In genomic region chr4:142156246-142156645, GRCh38 we compare ENCODE assay signal across 22 cellular contexts.
"Had no signal": no experiment of that assay in that cellular context is flagged by ENCODE, and none has a peak within 500 bp of the region (broad histone marks: within the 10 kb centered on the region; RNA-seq: fewer than 3 reads in every experiment).

No MANE protein-coding gene starts in this region.

- H3K4me3 Mint-ChIP-seq: endodermal cell; naive thymus-derived CD8-positive, alpha-beta T cell; neural crest cell; stimulated activated naive B cell treated with anti-CD40 and anti-IgM and Interleukin-4, amounts not matched to agents 10 μg/mL and 1 μg/mL and 100 μg/mL, for 72 hours; stimulated activated naive CD8-positive, alpha-beta T cell treated with anti-CD3 and anti-CD28 coated beads, Interleukin-15, amount 100 ng/mL, for 72 hours had no signal

- H3K4me1 Mint-ChIP-seq: stimulated activated naive B cell treated with anti-CD40 and anti-IgM and Interleukin-4, amounts not matched to agents 10 μg/mL and 1 μg/mL and 100 μg/mL, for 72 hours; stimulated activated naive CD8-positive, alpha-beta T cell treated with anti-CD3 and anti-CD28 coated beads, Interleukin-15, amount 100 ng/mL, for 72 hours had no signal

- H3K4me1 ChIP-seq: colonic mucosa, tibial nerve, upper lobe of right lung, vagina had no signal

- H3K27me3 Mint-ChIP-seq: naive thymus-derived CD8-positive, alpha-beta T cell; stimulated activated naive B cell treated with anti-CD40 and anti-IgM and Interleukin-4, amounts not matched to agents 10 μg/mL and 1 μg/mL and 100 μg/mL, for 72 hours; stimulated activated naive CD8-positive, alpha-beta T cell treated with anti-CD3 and anti-CD28 coated beads, Interleukin-15, amount 100 ng/mL, for 72 hours had no signal

- H3K9me3 Mint-ChIP-seq: endodermal cell; naive thymus-derived CD8-positive, alpha-beta T cell; neural crest cell; stimulated activated naive B cell treated with anti-CD40 and anti-IgM and Interleukin-4, amounts not matched to agents 10 μg/mL and 1 μg/mL and 100 μg/mL, for 72 hours; stimulated activated naive CD8-positive, alpha-beta T cell treated with anti-CD3 and anti-CD28 coated beads, Interleukin-15, amount 100 ng/mL, for 72 hours had no signal

- H3K27ac ChIP-seq: colonic mucosa, gastroesophageal sphincter, skin epidermis, testis, tibial nerve, upper lobe of right lung, vagina had no signal

- ATAC-seq: esophagus mucosa; gastroesophageal sphincter; left colon; naive thymus-derived CD8-positive, alpha-beta T cell; sciatic nerve; stimulated activated naive B cell treated with anti-CD40 and anti-IgM and Interleukin-4, amounts not matched to agents 10 μg/mL and 1 μg/mL and 100 μg/mL, for 72 hours; stimulated activated naive CD8-positive, alpha-beta T cell treated with anti-CD3 and anti-CD28 coated beads, Interleukin-15, amount 100 ng/mL, for 72 hours; upper lobe of right lung had no signal

- H3K36me3 ChIP-seq: colonic mucosa, gastroesophageal sphincter, upper lobe of right lung, vagina had no signal

- H3K27me3 ChIP-seq: colonic mucosa, gastroesophageal sphincter, testis, tibial nerve, upper lobe of right lung, vagina had no signal

- H3K9me3 ChIP-seq: colonic mucosa, gastroesophageal sphincter, testis, tibial nerve, upper lobe of right lung, vagina had no signal

- DNase-seq: colonic mucosa; effector CD4-positive, alpha-beta T cell; endodermal cell; foreskin fibroblast; glutamatergic neuron; left colon; mesendoderm; naive thymus-derived CD8-positive, alpha-beta T cell; posterior cingulate gyrus; stimulated activated CD4-positive, alpha-beta T cell treated with anti-CD3 and anti-CD28 coated beads, Interleukin-2, amount 100 ng/mL, for 24 hours; stimulated activated CD4-positive, alpha-beta T cell treated with anti-CD3 and anti-CD28 coated beads, Interleukin-4, amount 100 ng/mL, for 4 hours; stimulated activated naive B cell treated with anti-CD40 and anti-IgM and Interleukin-4, amounts not matched to agents 10 μg/mL and 1 μg/mL and 100 μg/mL, for 72 hours; stimulated activated naive CD8-positive, alpha-beta T cell treated with anti-CD3 and anti-CD28 coated beads, Interleukin-15, amount 100 ng/mL, for 72 hours; testis; upper lobe of right lung had no signal

- H3K36me3 Mint-ChIP-seq: stimulated activated naive B cell treated with anti-CD40 and anti-IgM and Interleukin-4, amounts not matched to agents 10 μg/mL and 1 μg/mL and 100 μg/mL, for 72 hours had no signal

- H3K27ac Mint-ChIP-seq: endodermal cell; stimulated activated naive B cell treated with anti-CD40 and anti-IgM and Interleukin-4, amounts not matched to agents 10 μg/mL and 1 μg/mL and 100 μg/mL, for 72 hours; stimulated activated naive CD8-positive, alpha-beta T cell treated with anti-CD3 and anti-CD28 coated beads, Interleukin-15, amount 100 ng/mL, for 72 hours had no signal

- H3K4me3 ChIP-seq: colonic mucosa, gastroesophageal sphincter, skin epidermis, testis, tibial nerve, upper lobe of right lung, vagina had no signal
